ENCODE assay signal across 11 cellular contexts in genomic region chrX:11351375-11352295, GRCh38. TPM values are rescaled to one million over a fixed set of nuclear protein-coding genes. Genes with fewer than 3 reads are reported as not detected.
A peak's percentile ranks its signal among the peaks of the same experiment; 100 is the strongest.
DNase-seq lines count a peak whose midpoint lies in the region; ATAC-seq and TF ChIP-seq lines count a peak whose summit lies in the region.
"Had no signal": no experiment of that assay in that cellular context is flagged by ENCODE, and none has a peak within 500 bp of the region (broad histone marks: within the 10 kb centered on the region; RNA-seq: fewer than 3 reads in every experiment).

No MANE protein-coding gene starts in this region.

- H3K4me2 ChIP-seq in parathyroid adenoma (ENCODE audit: low read length) = no peak overlapping the region

- H3K27ac ChIP-seq in colonic mucosa (peak overlapping the region; percentile 23), parathyroid adenoma (peak overlapping the region; percentile 83)

- H3K9ac ChIP-seq in colonic mucosa (ENCODE audit: low read depth in 2 of 2, low read length in 2 of 2) (peak overlapping the region in 1 of 2 donors; percentile 5), parathyroid adenoma (no peak overlapping the region)

- H3K36me3 ChIP-seq in colonic mucosa = no peaks in the 10 kb centered on the region
- no peaks in the 10 kb centered on the region for H3K36me3 ChIP-seq in parathyroid adenoma (ENCODE audit: control insufficient read depth, insufficient read depth, low read length)
- no peaks in the 10 kb centered on the region for H3K36me3 ChIP-seq in H7 (replicated peaks; ENCODE audit: control insufficient read depth, insufficient read depth, low read length)

- ATAC-seq in HG03175 (IDR thresholded peaks at IDR 0.05; ENCODE audit: unreplicated experiment) (peak; percentile 41), HG03095 (IDR thresholded peaks at IDR 0.05; ENCODE audit: unreplicated experiment) (no peak)

- no peak overlapping the region for H3K4me3 ChIP-seq in colonic mucosa
- no peak overlapping the region for H3K4me3 ChIP-seq in parathyroid adenoma (ENCODE audit: low read depth, low read length)
- no peak overlapping the region for H3K4me3 ChIP-seq in H7 (ENCODE audit: insufficient read depth, low read depth, low read length)

- H3K79me2 ChIP-seq in parathyroid adenoma = no peaks in the 10 kb centered on the region

- no peaks in the 10 kb centered on the region for H3K27me3 ChIP-seq in colonic mucosa
- no peaks in the 10 kb centered on the region for H3K27me3 ChIP-seq in parathyroid adenoma (ENCODE audit: control insufficient read depth, insufficient read depth, low read length)
- H3K27me3 ChIP-seq in H7 (ENCODE audit: control insufficient read depth, insufficient read depth, low read length) = no peaks in the 10 kb centered on the region

- no peak for TF ChIP-seq CTCF in colonic mucosa (IDR thresholded peaks at IDR 0.05)
- TF ChIP-seq CTCF in parathyroid adenoma (IDR thresholded peaks at IDR 0.05) = no peak

- intact Hi-C loops in colonic mucosa (cut with DNase I) = no loop called here

- peak overlapping the region; percentile 66 for H2AFZ ChIP-seq in parathyroid adenoma

- H3K4me1 ChIP-seq in colonic mucosa (no peaks in the 10 kb centered on the region), parathyroid adenoma (peaks cover 12% of the 10 kb centered on the region)

- H3K9me3 ChIP-seq in colonic mucosa (no peaks in the 10 kb centered on the region), parathyroid adenoma (ENCODE audit: control insufficient read depth, low read length) (no peaks in the 10 kb centered on the region)

- DNase-seq in ELR (ENCODE audit: low read depth) (peak; percentile 37), colonic mucosa (peak; percentile 27), COLO829 (ENCODE audit: low spot score) (no peak), H7 (no peak)
- no peak for DNase-seq in activated CD4-positive, alpha-beta T cell treated with anti-CD3 and anti-CD28 coated beads for 1 hour
- DNase-seq: activated naive CD8-positive, alpha-beta T cell treated with anti-CD3 and anti-CD28 coated beads, Interleukin-2, amount 10 ng/mL, durations not matched to agents 7 days and 5 days; NCI-H2081 treated with DMSO at 0.1 percent for 48 hours; nucleus accumbens had no signal

RNA-seq across cellular contexts. Expression of gene AMELX, which starts 58.4 kb away (rescaled TPM):
- total RNA-seq in colonic mucosa = not detected
- not detected in 2 replicates for total RNA-seq in H7 (2014; rRNA removed; shearing (Covaris generic))
- total RNA-seq: activated naive CD8-positive, alpha-beta T cell treated with anti-CD3 and anti-CD28 coated beads, Interleukin-2, amount 10 ng/mL, durations not matched to agents 7 days and 5 days had no signal

Comparison
In these comparisons a context has a peak if more than half of its experiments do, and no peak if none do; other contexts are left out.
1. DNase-seq: peak in ELR (single experiment) and colonic mucosa (single experiment); none in COLO829 (single experiment), H7 (single experiment) and activated CD4-positive, alpha-beta T cell treated with anti-CD3 and anti-CD28 coated beads for 1 hour (single experiment).